10 cellular contexts compared by ENCODE assay signal in the genomic region with DNA sequence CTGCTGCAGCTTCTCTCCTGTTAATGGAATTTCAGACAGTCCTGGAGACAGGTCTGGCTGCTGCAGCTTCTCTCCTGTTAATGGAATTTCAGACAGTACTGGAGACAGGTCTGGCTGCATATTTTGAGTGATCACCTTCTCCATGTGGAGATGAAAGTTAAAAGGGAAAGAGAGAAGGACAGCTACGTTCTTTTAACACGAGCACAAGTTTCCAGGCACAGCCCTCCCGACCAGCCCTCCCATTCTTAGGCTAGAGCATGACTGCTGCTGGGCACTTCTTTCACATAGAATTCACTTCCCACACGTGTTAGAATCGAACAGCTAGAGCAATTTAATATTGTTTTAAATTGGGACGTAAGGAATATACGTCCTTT.
DNase-seq lines count a peak whose midpoint lies in the region; ATAC-seq, FAIRE-seq and TF ChIP-seq lines count a peak whose summit lies in the region.
"Had no signal": no experiment of that assay in that cellular context is flagged by ENCODE, and none has a peak within 500 bp of the region (broad histone marks: within the 10 kb centered on the region; RNA-seq: fewer than 3 reads in every experiment).

No MANE protein-coding gene starts in this region.

- H3K27ac ChIP-seq in GM23248 (peak overlapping the region; percentile 19; the same call in 1 of the 2 replicates), psoas muscle (peak overlapping the region; percentile 63)

- peaks cover 65% of the 10 kb centered on the region for H3K79me2 ChIP-seq in GM23248 (ENCODE audit: insufficient read depth)

- no peak for FAIRE-seq in frontal cortex (lab: Jason Lieb, UNC)

- TF ChIP-seq CTCF in WI38 (IDR thresholded peaks at IDR 0.05; ENCODE audit: low read depth, low read length) (no peak), fibroblast of the aortic adventitia (IDR thresholded peaks at IDR 0.05; ENCODE audit: insufficient read depth, low read length) (no peak), psoas muscle (IDR thresholded peaks at IDR 0.05) (no peak)

- 1 to 2% methylated on average over 7 of the region's 7 CpGs for WGBS in GM23248 (ENCODE audit: low coverage in 1 of 2, low lambda C conversion rate in 2 of 2, missing lambda C conversion rate in 2 of 2), 2 experiments
- WGBS in psoas muscle, 3 donors = 18 to 47% (median 25%) methylated on average over 7 of the region's 7 CpGs

- H3F3A ChIP-seq in GM23248 (ENCODE audit: insufficient read depth) = peaks cover 23% of the 10 kb centered on the region; the same call in 1 of the 2 replicates

- no peaks in the 10 kb centered on the region for H3K9me2 ChIP-seq in GM23248 (ENCODE audit: insufficient read depth)

- H2AFZ ChIP-seq in GM23248 = peak overlapping the region; percentile 60

- H3K36me3 ChIP-seq in GM23248 (ENCODE audit: low read depth) = peaks cover 10% of the 10 kb centered on the region; the same call in 1 of the 2 replicates
- H3K36me3 ChIP-seq in psoas muscle (ENCODE audit: insufficient read depth in 1 of 2, low read depth in 1 of 2) = peaks cover 8 to 25% of the 10 kb centered on the region in 2 donors

- DNase-seq in GM23248 = peak; percentile 54
- peak; percentile 43 for DNase-seq in fibroblast of the aortic adventitia (ENCODE audit: low read depth)
- DNase-seq in psoas muscle = no peak
- no peak for DNase-seq in activated CD4-positive, CD25-positive, alpha-beta regulatory T cell (lab: John Stamatoyannopoulos, UW)
- DNase-seq in frontal cortex (ENCODE audit: low spot score in 2 of 2) = no peak
- no peak for DNase-seq in NCI-H2107 treated with DMSO at 0.1 percent for 48 hours (lab: John Stamatoyannopoulos, UW; ENCODE audit: unreplicated experiment)
- DNase-seq: activated CD4-positive, alpha-beta T cell treated with anti-CD3 and anti-CD28 coated beads for 48 hours; stimulated activated naive CD8-positive, alpha-beta T cell treated with anti-CD3 and anti-CD28 coated beads, Interleukin-15, amount 100 ng/mL, for 72 hours had no signal

- in situ Hi-C loops in GM23248 (cut with MboI) = no loop called here

- H3K9ac ChIP-seq in GM23248 = peak overlapping the region; percentile 64

- no peaks in the 10 kb centered on the region for H4K20me1 ChIP-seq in GM23248 (ENCODE audit: insufficient read depth)

- H3K9me3 ChIP-seq in GM23248 (ENCODE audit: low read depth) (no peaks in the 10 kb centered on the region), psoas muscle (no peaks in the 10 kb centered on the region)

- ATAC-seq in psoas muscle = no peak
- ATAC-seq in GM19328 (IDR thresholded peaks at IDR 0.05; ENCODE audit: unreplicated experiment) = no peak
- ATAC-seq: stimulated activated naive CD8-positive, alpha-beta T cell treated with anti-CD3 and anti-CD28 coated beads, Interleukin-15, amount 100 ng/mL, for 72 hours had no signal

- intact Hi-C loops in psoas muscle (cut with DNase I) = no loop called here

- H3K27me3 ChIP-seq in GM23248 (replicated peaks; ENCODE audit: insufficient read depth) (no peaks in the 10 kb centered on the region), psoas muscle (ENCODE audit: insufficient read depth in 3 of 3, low read length in 2 of 3) (no peaks in the 10 kb centered on the region)

- H3K4me2 ChIP-seq in GM23248 (ENCODE audit: unreplicated experiment) = peak overlapping the region; percentile 85

- peaks cover 29% of the 10 kb centered on the region for H3K4me1 ChIP-seq in GM23248 (ENCODE audit: insufficient read depth)
- H3K4me1 ChIP-seq in psoas muscle = peaks cover 48% of the 10 kb centered on the region

- peak overlapping the region; percentile 68 for H3K4me3 ChIP-seq in GM23248
- peak overlapping the region; percentile 56 for H3K4me3 ChIP-seq in WI38 (ENCODE audit: low read depth, low read length)
- H3K4me3 ChIP-seq in fibroblast of the aortic adventitia (ENCODE audit: low read depth, low read length) = peak overlapping the region; percentile 65
- peak overlapping the region; percentile 41 for H3K4me3 ChIP-seq in psoas muscle

Comparison
In these comparisons a context has a peak if more than half of its experiments do, and no peak if none do; other contexts are left out.
1. DNase-seq: peak in GM23248 (single experiment) and fibroblast of the aortic adventitia (single experiment); none in psoas muscle (0 of 2), activated CD4-positive, CD25-positive, alpha-beta regulatory T cell (0 of 4), frontal cortex (0 of 2) and NCI-H2107 treated with DMSO at 0.1 percent for 48 hours (single experiment).
2. Peak in every context shown above with its lines, with median percentiles within 50 percentile points of each other: H3K4me3 ChIP-seq.